ENCODE assay signal across 15 cellular contexts in the genomic region with DNA sequence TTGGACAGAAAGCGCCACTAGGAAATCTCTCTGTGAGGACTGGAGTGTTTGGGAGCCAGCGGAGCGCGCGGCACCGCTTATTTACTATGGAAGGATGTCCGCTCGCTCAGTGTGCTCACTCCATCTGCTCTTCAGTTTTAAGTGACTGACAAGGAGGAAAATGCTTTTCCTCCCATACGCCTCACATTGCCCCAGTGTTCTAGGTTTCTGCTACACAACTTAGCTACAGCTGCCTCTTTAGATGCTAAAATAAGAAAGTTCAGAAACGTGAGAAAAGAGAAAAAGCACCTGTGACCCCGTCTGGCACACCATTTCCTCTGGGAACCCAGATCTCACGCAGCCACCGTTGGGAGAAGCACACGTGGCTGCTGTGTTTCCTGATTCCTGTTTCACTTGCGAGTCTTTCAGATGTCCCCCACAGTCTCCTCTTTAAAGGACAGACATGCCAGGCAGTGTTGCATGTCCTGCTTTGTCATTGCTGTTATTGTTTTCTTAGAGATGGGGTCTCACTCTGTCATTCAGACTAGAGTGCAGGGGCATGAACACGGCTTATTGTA. TPM values are rescaled to one million over a fixed set of nuclear protein-coding genes. Genes with fewer than 3 reads are reported as not detected.
DNase-seq lines count a peak whose midpoint lies in the region; TF ChIP-seq lines count a peak whose summit lies in the region.
"Had no signal": no experiment of that assay in that cellular context is flagged by ENCODE, and none has a peak within 500 bp of the region (broad histone marks: within the 10 kb centered on the region; RNA-seq: fewer than 3 reads in every experiment).

No MANE protein-coding gene starts in this region.

- peak overlapping the region in 10 of 11 experiments; percentile 40 to 85 (median 82); a peak in 20 of 22 replicates for H3K27ac ChIP-seq in BLaER1 treated with 17β-estradiol and CSF1 and Interleukin-3, amounts not matched to agents 10 nM and 100 nM
- no peak overlapping the region for H3K27ac ChIP-seq in osteoblast (ENCODE audit: low read depth, low read length)
- H3K27ac ChIP-seq: colonic mucosa, parathyroid adenoma had no signal

- H2AFZ ChIP-seq in osteoblast (ENCODE audit: low read length) = no peak overlapping the region
- H2AFZ ChIP-seq: parathyroid adenoma had no signal

- peak; percentile 25 for DNase-seq in GM19240 (ENCODE audit: insufficient read length, low spot score)
- no peak for DNase-seq in chondrocyte (ENCODE audit: low spot score)
- peak; percentile 38 for DNase-seq in osteoblast (ENCODE audit: insufficient read length, low spot score, missing footprints)
- no peak for DNase-seq in activated CD4-positive, alpha-beta memory T cell treated with anti-CD3 and anti-CD28 coated beads, Interleukin-2, amount 10 ng/mL, durations not matched to agents 7 days and 5 days
- DNase-seq in H7 = no peak
- no peak for DNase-seq in MG63
- DNase-seq in T-helper 2 cell treated with Interferon-gamma antibody and Interleukin-4, amounts not matched to agents 5 μg/mL and 100 μg/mL, for 36 hours (ENCODE audit: low spot score) = no peak
- DNase-seq: activated naive CD8-positive, alpha-beta T cell treated with anti-CD3 and anti-CD28 coated beads, Interleukin-2, amount 10 ng/mL, durations not matched to agents 7 days and 5 days; colonic mucosa; SW 1271 had no signal

- no peaks in the 10 kb centered on the region for H3K9me3 ChIP-seq in BLaER1 treated with 17β-estradiol and CSF1 and Interleukin-3, amounts not matched to agents 10 nM and 100 nM (replicated peaks in 1 of 11)
- H3K9me3 ChIP-seq in osteoblast (ENCODE audit: low read depth, low read length) (no peaks in the 10 kb centered on the region), MG63 (no peaks in the 10 kb centered on the region)
- H3K9me3 ChIP-seq: colonic mucosa had no signal

- no peaks in the 10 kb centered on the region for H3K79me2 ChIP-seq in osteoblast (ENCODE audit: insufficient read depth, low read length)
- H3K79me2 ChIP-seq: parathyroid adenoma had no signal

- CTCF ChIA-PET in activated CD4-positive, alpha-beta memory T cell treated with anti-CD3 and anti-CD28 coated beads, Interleukin-2, amount 10 ng/mL, durations not matched to agents 7 days and 5 days (lab: Charles Lee) = interaction anchor here (0.8 to 1.4 kb wide), 5 partner anchors 28 to 255 kb away, joined by 3 to 4 read pairs (median 3); no protein-coding TSS in a partner anchor

- H3K9ac ChIP-seq in BLaER1 treated with 17β-estradiol and CSF1 and Interleukin-3, amounts not matched to agents 10 nM and 100 nM = peak overlapping the region; percentile 23 to 81 (median 74); a peak in 20 of 22 replicates
- H3K9ac ChIP-seq: parathyroid adenoma had no signal

- H4K20me1 ChIP-seq in BLaER1 treated with 17β-estradiol and CSF1 and Interleukin-3, amounts not matched to agents 10 nM and 100 nM = no peaks in the 10 kb centered on the region
- peaks cover 6% of the 10 kb centered on the region for H4K20me1 ChIP-seq in osteoblast (ENCODE audit: insufficient read depth, low read length)

- peak overlapping the region; percentile 95 for H3K27ac Mint-ChIP-seq in chondrocyte (ENCODE audit: unreplicated experiment)
- H3K27ac Mint-ChIP-seq in activated CD4-positive, alpha-beta memory T cell treated with anti-CD3 and anti-CD28 coated beads, Interleukin-2, amount 10 ng/mL, durations not matched to agents 7 days and 5 days = no peak overlapping the region
- no peak overlapping the region for H3K27ac Mint-ChIP-seq in T-helper 2 cell treated with Interferon-gamma antibody and Interleukin-4, amounts not matched to agents 5 μg/mL and 100 μg/mL, for 36 hours
- H3K27ac Mint-ChIP-seq: activated naive CD8-positive, alpha-beta T cell treated with anti-CD3 and anti-CD28 coated beads, Interleukin-2, amount 10 ng/mL, durations not matched to agents 7 days and 5 days; mesothelial cell of epicardium had no signal

- H3K27me3 Mint-ChIP-seq in chondrocyte (ENCODE audit: low read depth) = no peaks in the 10 kb centered on the region
- no peaks in the 10 kb centered on the region for H3K27me3 Mint-ChIP-seq in activated CD4-positive, alpha-beta memory T cell treated with anti-CD3 and anti-CD28 coated beads, Interleukin-2, amount 10 ng/mL, durations not matched to agents 7 days and 5 days
- H3K27me3 Mint-ChIP-seq in T-helper 2 cell treated with Interferon-gamma antibody and Interleukin-4, amounts not matched to agents 5 μg/mL and 100 μg/mL, for 36 hours (ENCODE audit: low read depth) = no peaks in the 10 kb centered on the region
- H3K27me3 Mint-ChIP-seq: activated naive CD8-positive, alpha-beta T cell treated with anti-CD3 and anti-CD28 coated beads, Interleukin-2, amount 10 ng/mL, durations not matched to agents 7 days and 5 days had no signal

- H3K4me1 ChIP-seq in BLaER1 treated with 17β-estradiol and CSF1 and Interleukin-3, amounts not matched to agents 10 nM and 100 nM = peaks cover 74 to 100% (median 97%) of the 10 kb centered on the region in 10 experiments
- H3K4me1 ChIP-seq in osteoblast (ENCODE audit: insufficient read depth, low read length) = peaks cover 8% of the 10 kb centered on the region
- H3K4me1 ChIP-seq: colonic mucosa, parathyroid adenoma had no signal

- no peak overlapping the region for H3K4me3 Mint-ChIP-seq in chondrocyte (ENCODE audit: unreplicated experiment)
- no peak overlapping the region for H3K4me3 Mint-ChIP-seq in activated CD4-positive, alpha-beta memory T cell treated with anti-CD3 and anti-CD28 coated beads, Interleukin-2, amount 10 ng/mL, durations not matched to agents 7 days and 5 days
- no peak overlapping the region for H3K4me3 Mint-ChIP-seq in T-helper 2 cell treated with Interferon-gamma antibody and Interleukin-4, amounts not matched to agents 5 μg/mL and 100 μg/mL, for 36 hours
- H3K4me3 Mint-ChIP-seq: activated naive CD8-positive, alpha-beta T cell treated with anti-CD3 and anti-CD28 coated beads, Interleukin-2, amount 10 ng/mL, durations not matched to agents 7 days and 5 days; mesothelial cell of epicardium had no signal

- H3K4me1 Mint-ChIP-seq in chondrocyte (ENCODE audit: low read depth) = peaks cover 45% of the 10 kb centered on the region
- H3K4me1 Mint-ChIP-seq in activated CD4-positive, alpha-beta memory T cell treated with anti-CD3 and anti-CD28 coated beads, Interleukin-2, amount 10 ng/mL, durations not matched to agents 7 days and 5 days = no peaks in the 10 kb centered on the region
- H3K4me1 Mint-ChIP-seq in T-helper 2 cell treated with Interferon-gamma antibody and Interleukin-4, amounts not matched to agents 5 μg/mL and 100 μg/mL, for 36 hours (ENCODE audit: low read depth) = peaks cover 4% of the 10 kb centered on the region
- H3K4me1 Mint-ChIP-seq: mesothelial cell of epicardium had no signal

- peak overlapping the region in 9 of 10 experiments; percentile 3 to 50 (median 37); a peak in 12 of 20 replicates for H3K4me3 ChIP-seq in BLaER1 treated with 17β-estradiol and CSF1 and Interleukin-3, amounts not matched to agents 10 nM and 100 nM
- no peak overlapping the region for H3K4me3 ChIP-seq in osteoblast (ENCODE audit: insufficient read depth, low read length)
- no peak overlapping the region for H3K4me3 ChIP-seq in H7 (ENCODE audit: insufficient read depth, low read depth, low read length)
- no peak overlapping the region for H3K4me3 ChIP-seq in MG63
- H3K4me3 ChIP-seq: colonic mucosa had no signal

- no peaks in the 10 kb centered on the region for H3K27me3 ChIP-seq in BLaER1 treated with 17β-estradiol and CSF1 and Interleukin-3, amounts not matched to agents 10 nM and 100 nM
- no peaks in the 10 kb centered on the region for H3K27me3 ChIP-seq in osteoblast (ENCODE audit: insufficient read depth, low read length)
- no peaks in the 10 kb centered on the region for H3K27me3 ChIP-seq in H7 (ENCODE audit: control insufficient read depth, insufficient read depth, low read length)
- H3K27me3 ChIP-seq in MG63 = no peaks in the 10 kb centered on the region
- H3K27me3 ChIP-seq: colonic mucosa had no signal

- TF ChIP-seq CTCF in chondrocyte (IDR thresholded peaks at IDR 0.05) = no peak
- TF ChIP-seq CTCF in osteoblast (IDR thresholded peaks at IDR 0.05; ENCODE audit: extremely low read depth, low read depth, low read length) = no peak

- H3K36me3 ChIP-seq in BLaER1 treated with 17β-estradiol and CSF1 and Interleukin-3, amounts not matched to agents 10 nM and 100 nM = peaks cover 7 to 37% (median 21%) of the 10 kb centered on the region in 11 experiments; a peak in 19 of 22 replicates
- H3K36me3 ChIP-seq in osteoblast (ENCODE audit: insufficient read depth, low read length) (peaks cover 10% of the 10 kb centered on the region), H7 (replicated peaks; ENCODE audit: control insufficient read depth, insufficient read depth, low read length) (peaks cover 13% of the 10 kb centered on the region), MG63 (no peaks in the 10 kb centered on the region)
- H3K36me3 ChIP-seq: colonic mucosa had no signal

- H3K4me2 ChIP-seq in BLaER1 treated with 17β-estradiol and CSF1 and Interleukin-3, amounts not matched to agents 10 nM and 100 nM = peak overlapping the region; percentile 75 to 97 (median 85)
- H3K4me2 ChIP-seq in osteoblast (ENCODE audit: insufficient read depth, low read length) = no peak overlapping the region

- peaks cover 8% of the 10 kb centered on the region for H3K36me3 Mint-ChIP-seq in chondrocyte (ENCODE audit: low read depth)
- peaks cover 5% of the 10 kb centered on the region for H3K36me3 Mint-ChIP-seq in activated CD4-positive, alpha-beta memory T cell treated with anti-CD3 and anti-CD28 coated beads, Interleukin-2, amount 10 ng/mL, durations not matched to agents 7 days and 5 days (ENCODE audit: low read depth)
- H3K36me3 Mint-ChIP-seq in T-helper 2 cell treated with Interferon-gamma antibody and Interleukin-4, amounts not matched to agents 5 μg/mL and 100 μg/mL, for 36 hours (ENCODE audit: low read depth) = peaks cover 4% of the 10 kb centered on the region

- no peaks in the 10 kb centered on the region for H3K9me3 Mint-ChIP-seq in chondrocyte (ENCODE audit: low read depth)
- H3K9me3 Mint-ChIP-seq in activated CD4-positive, alpha-beta memory T cell treated with anti-CD3 and anti-CD28 coated beads, Interleukin-2, amount 10 ng/mL, durations not matched to agents 7 days and 5 days = no peaks in the 10 kb centered on the region
- H3K9me3 Mint-ChIP-seq in T-helper 2 cell treated with Interferon-gamma antibody and Interleukin-4, amounts not matched to agents 5 μg/mL and 100 μg/mL, for 36 hours = no peaks in the 10 kb centered on the region
- H3K9me3 Mint-ChIP-seq: activated naive CD8-positive, alpha-beta T cell treated with anti-CD3 and anti-CD28 coated beads, Interleukin-2, amount 10 ng/mL, durations not matched to agents 7 days and 5 days; mesothelial cell of epicardium had no signal

- POLR2A ChIA-PET in activated CD4-positive, alpha-beta memory T cell treated with anti-CD3 and anti-CD28 coated beads, Interleukin-2, amount 10 ng/mL, durations not matched to agents 7 days and 5 days (lab: Charles Lee) = no interaction called here

RNA-seq across cellular contexts. Expression of a gene that starts 11.7 kb away (rescaled TPM):
- total RNA-seq in chondrocyte (1.4 to 9.2 TPM (median 6.9 TPM) in 3 replicates), osteoblast (1.4 TPM in 1 of 2 replicates, not detected in the other)
- 1 to 10 TPM; 3.3 to 4.4 TPM for total RNA-seq in activated CD4-positive, alpha-beta memory T cell treated with anti-CD3 and anti-CD28 coated beads, Interleukin-2, amount 10 ng/mL, durations not matched to agents 7 days and 5 days
- total RNA-seq in H7 (2014; rRNA removed; shearing (Covaris generic)) = 0.63 and 0.97 TPM in 2 replicates
- not detected in 2 replicates for total RNA-seq in MG63 (2014; rRNA removed; shearing (Covaris generic); ENCODE audit: low replicate concordance)
- total RNA-seq: Daoy, H4 had no signal

RNA-seq across cellular contexts. Expression of a gene that starts 16.0 kb away (rescaled TPM):
- 5.2 to 8.3 TPM (median 6.3 TPM) in 3 replicates for total RNA-seq in chondrocyte
- total RNA-seq in osteoblast = 2.5 and 3.5 TPM in 2 replicates
- 10 to 100 TPM; 16.0 to 16.2 TPM for total RNA-seq in activated CD4-positive, alpha-beta memory T cell treated with anti-CD3 and anti-CD28 coated beads, Interleukin-2, amount 10 ng/mL, durations not matched to agents 7 days and 5 days
- 0.14 TPM in 1 of 2 replicates, not detected in the other for total RNA-seq in H7 (2014; rRNA removed; shearing (Covaris generic))
- total RNA-seq in MG63 (2014; rRNA removed; shearing (Covaris generic); ENCODE audit: low replicate concordance) = not detected in 2 replicates

RNA-seq across cellular contexts. Expression of a gene that starts 50.8 kb away (rescaled TPM):
- total RNA-seq in chondrocyte (18.7 to 19.0 TPM (median 18.9 TPM) in 3 replicates), osteoblast (11.5 and 18.5 TPM in 2 replicates)
- total RNA-seq in activated CD4-positive, alpha-beta memory T cell treated with anti-CD3 and anti-CD28 coated beads, Interleukin-2, amount 10 ng/mL, durations not matched to agents 7 days and 5 days = 10 to 100 TPM; 31.9 to 34.7 TPM
- total RNA-seq in H7 (2014; rRNA removed; shearing (Covaris generic)) = 10.9 and 19.3 TPM in 2 replicates
- 2.1 and 4.2 TPM in 2 replicates for total RNA-seq in MG63 (2014; rRNA removed; shearing (Covaris generic); ENCODE audit: low replicate concordance)

RNA-seq across cellular contexts. Expression of a gene that starts 51.9 kb away (rescaled TPM):
- 3.5 to 17.8 TPM (median 16.9 TPM) in 3 replicates for total RNA-seq in chondrocyte
- total RNA-seq in osteoblast = under 0.01 TPM in 1 of 2 replicates, not detected in the other
- not detected for total RNA-seq in activated CD4-positive, alpha-beta memory T cell treated with anti-CD3 and anti-CD28 coated beads, Interleukin-2, amount 10 ng/mL, durations not matched to agents 7 days and 5 days
- not detected in 2 replicates for total RNA-seq in H7 (2014; rRNA removed; shearing (Covaris generic))
- total RNA-seq in MG63 (2014; rRNA removed; shearing (Covaris generic); ENCODE audit: low replicate concordance) = not detected in 2 replicates
- total RNA-seq: activated naive CD8-positive, alpha-beta T cell treated with anti-CD3 and anti-CD28 coated beads, Interleukin-2, amount 10 ng/mL, durations not matched to agents 7 days and 5 days; Daoy; H4 had no signal

Comparison
In these comparisons a context has a peak if more than half of its experiments do, and no peak if none do; other contexts are left out.
1. H3K4me3 ChIP-seq: peak in BLaER1 treated with 17β-estradiol and CSF1 and Interleukin-3, amounts not matched to agents 10 nM and 100 nM (9 of 10); none in osteoblast (single experiment), H7 (single experiment) and MG63 (single experiment).
2. DNase-seq: peak in GM19240 (single experiment) and osteoblast (single experiment); none in chondrocyte (single experiment), activated CD4-positive, alpha-beta memory T cell treated with anti-CD3 and anti-CD28 coated beads, Interleukin-2, amount 10 ng/mL, durations not matched to agents 7 days and 5 days (single experiment), H7 (single experiment), MG63 (single experiment) and T-helper 2 cell treated with Interferon-gamma antibody and Interleukin-4, amounts not matched to agents 5 μg/mL and 100 μg/mL, for 36 hours (single experiment).